ENCODE assay signal across 25 cellular contexts in genomic region chr11:17535488-17535887, GRCh38. TPM values are rescaled to one million over a fixed set of nuclear protein-coding genes. Genes with fewer than 3 reads are reported as not detected.
DNase-seq lines count a peak whose midpoint lies in the region; ATAC-seq and TF ChIP-seq lines count a peak whose summit lies in the region.
"Had no signal": no experiment of that assay in that cellular context is flagged by ENCODE, and none has a peak within 500 bp of the region (broad histone marks: within the 10 kb centered on the region; RNA-seq: fewer than 3 reads in every experiment).

No MANE protein-coding gene starts in this region.

- intact Hi-C loops in Caco-2 (cut with micrococcal nuclease; ENCODE audit: unreplicated experiment) = no loop called here

- no peak for ATAC-seq in stimulated activated naive B cell treated with anti-CD40 and anti-IgM and Interleukin-4, amounts not matched to agents 10 μg/mL and 1 μg/mL and 100 μg/mL, for 72 hours (replicated peaks)
- ATAC-seq: CD8-positive, alpha-beta T cell; GM12878 had no signal

- TF ChIP-seq CTCF in Caco-2 (IDR thresholded peaks at IDR 0.05; ENCODE audit: insufficient read depth in 1 of 2, low read depth in 1 of 2, low read length in 1 of 2, severe bottlenecking in 1 of 2, unreplicated experiment in 1 of 2) = no peak
- TF ChIP-seq CTCF in chondrocyte (IDR thresholded peaks at IDR 0.05) = no peak
- TF ChIP-seq CTCF in GM13976 (IDR thresholded peaks at IDR 0.05; ENCODE audit: borderline replicate concordance, control extremely low read depth, extremely low read depth, insufficient read depth, missing control alignments) = no peak

- H3K27ac Mint-ChIP-seq in Caco-2 (ENCODE audit: unreplicated experiment) = peak overlapping the region; percentile 70
- H3K27ac Mint-ChIP-seq in chondrocyte (ENCODE audit: unreplicated experiment) = no peak overlapping the region
- no peak overlapping the region for H3K27ac Mint-ChIP-seq in stimulated activated naive B cell treated with anti-CD40 and anti-IgM and Interleukin-4, amounts not matched to agents 10 μg/mL and 1 μg/mL and 100 μg/mL, for 72 hours
- H3K27ac Mint-ChIP-seq: B cell; CD4-positive, alpha-beta T cell; CD8-positive, alpha-beta T cell had no signal

- no peak overlapping the region for H3K4me3 ChIP-seq in Caco-2 (ENCODE audit: low read depth, low read length)
- H3K4me3 ChIP-seq: BLaER1 treated with 17β-estradiol and CSF1 and Interleukin-3, amounts not matched to agents 10 nM and 100 nM; GM12878 had no signal

- in situ Hi-C loops in GM13976 (cut with MboI; ENCODE audit: low sequenced_read_pairs, unreplicated experiment) = no loop called here

- no peaks in the 10 kb centered on the region for H3K27me3 ChIP-seq in Caco-2 (replicated peaks; ENCODE audit: control insufficient read depth, insufficient read depth, low read length)
- H3K27me3 ChIP-seq: BLaER1 treated with 17β-estradiol and CSF1 and Interleukin-3, amounts not matched to agents 10 nM and 100 nM had no signal

- H3K9me3 Mint-ChIP-seq in Caco-2 (ENCODE audit: unreplicated experiment) = no peaks in the 10 kb centered on the region
- H3K9me3 Mint-ChIP-seq in chondrocyte (ENCODE audit: low read depth) = no peaks in the 10 kb centered on the region
- H3K9me3 Mint-ChIP-seq in stimulated activated naive B cell treated with anti-CD40 and anti-IgM and Interleukin-4, amounts not matched to agents 10 μg/mL and 1 μg/mL and 100 μg/mL, for 72 hours = no peaks in the 10 kb centered on the region
- H3K9me3 Mint-ChIP-seq: CD4-positive, alpha-beta T cell; CD8-positive, alpha-beta T cell had no signal

- no peaks in the 10 kb centered on the region; the same call in 1 of the 2 replicates for H3K36me3 ChIP-seq in Caco-2 (ENCODE audit: control insufficient read depth, insufficient read depth, low read length)
- H3K36me3 ChIP-seq: BLaER1 treated with 17β-estradiol and CSF1 and Interleukin-3, amounts not matched to agents 10 nM and 100 nM had no signal

- no peaks in the 10 kb centered on the region for H3K9me3 ChIP-seq in Caco-2
- H3K9me3 ChIP-seq: BLaER1 treated with 17β-estradiol and CSF1 and Interleukin-3, amounts not matched to agents 10 nM and 100 nM had no signal

- CTCF ChIA-PET in Caco-2 (lab: Charles Lee) = no interaction called here

- H3K27me3 Mint-ChIP-seq in Caco-2 (ENCODE audit: insufficient read depth, unreplicated experiment) (no peaks in the 10 kb centered on the region), chondrocyte (ENCODE audit: low read depth) (peaks cover 38% of the 10 kb centered on the region)
- peaks cover 11 to 12% of the 10 kb centered on the region in 2 donors for H3K27me3 Mint-ChIP-seq in stimulated activated naive B cell treated with anti-CD40 and anti-IgM and Interleukin-4, amounts not matched to agents 10 μg/mL and 1 μg/mL and 100 μg/mL, for 72 hours
- H3K27me3 Mint-ChIP-seq: CD4-positive, alpha-beta T cell had no signal

- no TSS peak for BruUV-seq in Caco-2 (replicated peaks; lab: Mats Ljungman, UMichigan)

- H3K4me3 Mint-ChIP-seq in Caco-2 (ENCODE audit: unreplicated experiment) (no peak overlapping the region), chondrocyte (ENCODE audit: unreplicated experiment) (no peak overlapping the region)
- H3K4me3 Mint-ChIP-seq in stimulated activated naive B cell treated with anti-CD40 and anti-IgM and Interleukin-4, amounts not matched to agents 10 μg/mL and 1 μg/mL and 100 μg/mL, for 72 hours = no peak overlapping the region
- H3K4me3 Mint-ChIP-seq: B cell; CD4-positive, alpha-beta T cell; CD8-positive, alpha-beta T cell had no signal

- peaks cover 81% of the 10 kb centered on the region for H3K4me1 ChIP-seq in Caco-2

- H3K36me3 Mint-ChIP-seq in Caco-2 (ENCODE audit: insufficient read depth, unreplicated experiment) (peaks cover 57% of the 10 kb centered on the region), chondrocyte (ENCODE audit: low read depth) (no peaks in the 10 kb centered on the region)
- no peaks in the 10 kb centered on the region for H3K36me3 Mint-ChIP-seq in stimulated activated naive B cell treated with anti-CD40 and anti-IgM and Interleukin-4, amounts not matched to agents 10 μg/mL and 1 μg/mL and 100 μg/mL, for 72 hours
- H3K36me3 Mint-ChIP-seq: CD8-positive, alpha-beta T cell had no signal

- POLR2A ChIA-PET in Caco-2 (lab: Charles Lee) = no interaction called here

- DNase-seq in Ammon's horn (ENCODE audit: low spot score) (peak; percentile 67), Caco-2 (no peak), NCI-H69 (lab: John Stamatoyannopoulos, UW) (peak; percentile 15), chondrocyte (ENCODE audit: low spot score) (peak; percentile 4), GM13976 (ENCODE audit: low spot score) (no peak), occipital lobe (lab: John Stamatoyannopoulos, UW) (no peak), retina (no peak)
- no peak for DNase-seq in stimulated activated naive B cell treated with anti-CD40 and anti-IgM and Interleukin-4, amounts not matched to agents 10 μg/mL and 1 μg/mL and 100 μg/mL, for 72 hours
- DNase-seq: 8988T; ACHN; CD4-positive, alpha-beta T cell; CD8-positive, alpha-beta T cell; DMS 273 treated with DMSO at 0.1 percent for 48 hours; DMS153; DMS53; DMS79; DND-41; EL; GDM1 had no signal

- H3K4me1 Mint-ChIP-seq in Caco-2 (ENCODE audit: low read depth, unreplicated experiment) (peaks cover 67% of the 10 kb centered on the region), chondrocyte (ENCODE audit: low read depth) (peaks cover 14% of the 10 kb centered on the region)
- H3K4me1 Mint-ChIP-seq in stimulated activated naive B cell treated with anti-CD40 and anti-IgM and Interleukin-4, amounts not matched to agents 10 μg/mL and 1 μg/mL and 100 μg/mL, for 72 hours = no peaks in the 10 kb centered on the region
- H3K4me1 Mint-ChIP-seq: B cell had no signal

RNA-seq across cellular contexts. Expression of gene USH1C, which starts 8.7 kb away (rescaled TPM):
- total RNA-seq in Caco-2 (2022) (101 and 113 TPM in 2 replicates), chondrocyte (0.72 to 0.92 TPM in 2 of 3 replicates, not detected in the other), occipital lobe (0.62 TPM)
- total RNA-seq: A673; B cell; CD4-positive, alpha-beta T cell; CD8-positive, alpha-beta T cell; Daoy; G401; GM12878 had no signal

RNA-seq across cellular contexts. Expression of gene OTOG, which starts 11.6 kb away (rescaled TPM):
- 0.95 and 2.5 TPM in 2 replicates for total RNA-seq in Caco-2 (2022)
- 0.08 to 0.82 TPM in 2 of 3 replicates, not detected in the other for total RNA-seq in chondrocyte
- not detected for total RNA-seq in occipital lobe
- total RNA-seq: A673; B cell; CD4-positive, alpha-beta T cell; CD8-positive, alpha-beta T cell; Daoy; G401; GM12878 had no signal

RNA-seq across cellular contexts. Expression of gene ABCC8, which starts 58.8 kb away (rescaled TPM):
- 0.09 TPM in 1 of 2 replicates, not detected in the other for total RNA-seq in Caco-2 (2022)
- not detected in 3 replicates for total RNA-seq in chondrocyte
- 9.8 TPM for total RNA-seq in occipital lobe
- total RNA-seq: A673; CD4-positive, alpha-beta T cell; CD8-positive, alpha-beta T cell; Daoy; GM12878 had no signal

Comparison
In these comparisons a context has a peak if more than half of its experiments do, and no peak if none do; other contexts are left out.
1. DNase-seq: peak in Ammon's horn (single experiment), NCI-H69 (single experiment) and chondrocyte (single experiment); none in Caco-2 (0 of 2), stimulated activated naive B cell treated with anti-CD40 and anti-IgM and Interleukin-4, amounts not matched to agents 10 μg/mL and 1 μg/mL and 100 μg/mL, for 72 hours (single experiment), GM13976 (single experiment), occipital lobe (single experiment) and retina (single experiment).
2. RNA of gene USH1C, which starts 8.7 kb away (total RNA-seq): 101 to 113 TPM in Caco-2; 0.72 to 0.92 TPM in chondrocyte and 0.62 TPM in occipital lobe (single experiment); every median in the first group is over 10 times any median in the second.